In genomic region chr10:77405771-77406241, GRCh38 we compare ENCODE assay signal across 9 cellular contexts.
DNase-seq lines count a peak whose midpoint lies in the region; TF ChIP-seq lines count a peak whose summit lies in the region.
"Had no signal": no experiment of that assay in that cellular context is flagged by ENCODE, and none has a peak within 500 bp of the region (broad histone marks: within the 10 kb centered on the region; RNA-seq: fewer than 3 reads in every experiment).

No MANE protein-coding gene starts in this region.

- H3K9ac ChIP-seq in HUES48 (ENCODE audit: low read depth, low read length), result no peak overlapping the region

- no peak overlapping the region for H3K4me3 ChIP-seq in HUES48 (ENCODE audit: low read depth, low read length)
- H3K4me3 ChIP-seq in prostate gland, result no peak overlapping the region

- H3K9me3 ChIP-seq in HUES48 (ENCODE audit: control insufficient read depth, insufficient read depth, low read length) (no peaks in the 10 kb centered on the region), prostate gland (no peaks in the 10 kb centered on the region)

- 5% methylated on average over 5 of the region's 5 CpGs for WGBS in prostate gland

- H3K27me3 ChIP-seq in HUES48 (ENCODE audit: control insufficient read depth, insufficient read depth, low read length) (no peaks in the 10 kb centered on the region), prostate gland (replicated peaks; ENCODE audit: insufficient read depth) (no peaks in the 10 kb centered on the region)

- peaks cover 19% of the 10 kb centered on the region for H3K4me1 ChIP-seq in HUES48 (ENCODE audit: control insufficient read depth, insufficient read depth, low read length)
- H3K4me1 ChIP-seq in prostate gland (replicated peaks), result no peaks in the 10 kb centered on the region

- H3K27ac ChIP-seq in HUES48 (ENCODE audit: low read depth, low read length) (peak overlapping the region; percentile 22), prostate gland (no peak overlapping the region)
- H3K27ac ChIP-seq: 22Rv1 had no signal

- intact Hi-C loops in prostate gland (cut with DNase I), result no loop called here

- no peak for TF ChIP-seq CTCF in prostate gland (IDR thresholded peaks at IDR 0.05)

- DNase-seq in DMS 273 (lab: John Stamatoyannopoulos, UW; ENCODE audit: unreplicated experiment), result peak; percentile 77
- no peak for DNase-seq in DMS 273 treated with DMSO at 0.1 percent for 48 hours (lab: John Stamatoyannopoulos, UW)
- DNase-seq in RPMI8226, result peak; percentile 24
- peak; percentile 50 for DNase-seq in fibroblast of peridontal ligament (ENCODE audit: extremely low read depth)
- DNase-seq in prostate gland (ENCODE audit: low spot score), result peak; percentile 76
- DNase-seq in stimulated activated naive CD4-positive, alpha-beta T cell (lab: John Stamatoyannopoulos, UW), result no peak
- DNase-seq in NCI-H128 (lab: John Stamatoyannopoulos, UW; ENCODE audit: unreplicated experiment), result no peak

- H3K36me3 ChIP-seq in HUES48 (ENCODE audit: control insufficient read depth, insufficient read depth, low read length) (no peaks in the 10 kb centered on the region), prostate gland (no peaks in the 10 kb centered on the region)

- no peak for TF ChIP-seq POLR2A in prostate gland (IDR thresholded peaks at IDR 0.05)

Comparison
In these comparisons a context has a peak if more than half of its experiments do, and no peak if none do; other contexts are left out.
1. DNase-seq: peak in DMS 273 (single experiment), RPMI8226 (single experiment), fibroblast of peridontal ligament (single experiment) and prostate gland (single experiment); none in DMS 273 treated with DMSO at 0.1 percent for 48 hours (single experiment), stimulated activated naive CD4-positive, alpha-beta T cell (0 of 6) and NCI-H128 (single experiment).